8 cellular contexts compared by ENCODE assay signal in the genomic region with DNA sequence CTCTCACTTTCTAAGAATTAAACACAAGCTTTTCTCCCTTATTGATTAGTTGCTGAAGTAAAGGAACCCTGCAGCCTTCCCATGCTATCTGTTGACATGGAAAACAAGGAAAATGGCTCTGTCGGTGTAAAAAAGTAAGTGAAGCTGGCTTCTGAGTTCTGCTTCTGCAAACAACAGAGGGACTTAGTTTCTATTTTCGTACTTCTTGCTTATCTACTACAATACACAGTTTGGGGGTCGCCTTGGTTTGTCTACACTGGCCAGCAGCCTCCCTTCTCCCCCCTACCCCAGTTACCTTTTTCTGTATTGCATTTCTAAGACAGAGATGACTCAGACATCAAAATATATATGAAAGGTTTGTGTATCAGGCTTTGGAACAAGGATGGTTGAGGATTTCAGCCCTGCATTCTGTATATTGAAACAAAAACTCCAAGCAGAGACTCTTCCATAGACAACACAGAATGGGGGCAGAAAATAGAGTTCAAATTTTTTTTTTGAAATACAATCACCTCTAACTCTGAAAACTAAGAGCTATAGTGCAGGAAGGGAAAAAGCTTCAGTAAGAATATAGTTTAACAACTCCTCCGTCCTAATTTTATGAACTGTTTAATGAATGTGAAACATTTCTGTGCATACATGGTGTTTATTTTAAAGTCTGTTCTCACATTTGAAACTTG. TPM values are rescaled to one million over a fixed set of nuclear protein-coding genes. Genes with fewer than 3 reads are reported as not detected.
DNase-seq lines count a peak whose midpoint lies in the region; ATAC-seq, FAIRE-seq and TF ChIP-seq lines count a peak whose summit lies in the region.

No MANE protein-coding gene starts in this region.

- H3K79me2 ChIP-seq in K562 (ENCODE audit: control insufficient read depth, insufficient read depth, low read length): no peaks in the 10 kb centered on the region

- peak overlapping the region in 1 of 8 donors; percentile 25 for H3K27ac Mint-ChIP-seq in CD8-positive, alpha-beta memory T cell

- H3K36me3 Mint-ChIP-seq in CD8-positive, alpha-beta memory T cell: peaks cover 0 to 13% (median 1%) of the 10 kb centered on the region in 3 donors

- H3K9me3 Mint-ChIP-seq in CD8-positive, alpha-beta memory T cell: peaks cover 4 to 12% (median 9%) of the 10 kb centered on the region in 5 donors

- peaks cover 21 to 43% (median 23%) of the 10 kb centered on the region in 3 donors for H3K4me1 Mint-ChIP-seq in CD8-positive, alpha-beta memory T cell

- TF ChIP-seq CTCF in K562 (IDR thresholded peaks at IDR 0.05 in 2 of 3, conservative IDR thresholded peaks at IDR 0.05 in 1 of 3; ENCODE audit: insufficient read depth in 2 of 3, low read depth in 1 of 3, low read length in 3 of 3): no peak

- DNase-seq in CD8-positive, alpha-beta memory T cell: no peak
- peak in 2 of 4 experiments; percentile 8 to 11 for DNase-seq in K562 (ENCODE audit: extremely low read depth in 1 of 4, low spot score in 3 of 4)
- no peak for DNase-seq in COR-L47 (lab: John Stamatoyannopoulos, UW)

- peak overlapping the region in 5 of 7 donors; percentile 19 to 70 (median 32) for H3K4me3 Mint-ChIP-seq in CD8-positive, alpha-beta memory T cell

- no TSS peak for BruUV-seq in K562 (replicated peaks; lab: Mats Ljungman, UMichigan)

- H2AFZ ChIP-seq in K562 (ENCODE audit: low read depth, low read length): peak overlapping the region; percentile 63

- no peak overlapping the region for H3K9ac ChIP-seq in K562 (ENCODE audit: insufficient read depth in 1 of 2, low read depth in 2 of 2, low read length in 2 of 2)

- TF ChIP-seq RAD21 in K562 (CRISPR knock-in tag; conservative IDR thresholded peaks at IDR 0.05 in 1 of 2, IDR thresholded peaks at IDR 0.05 in 1 of 2): no peak

- TF ChIP-seq EP300 in K562 (IDR thresholded peaks at IDR 0.05; ENCODE audit: low read length): no peak

- POLR2A ChIA-PET in CD8-positive, alpha-beta memory T cell (lab: Charles Lee): no interaction called here
- POLR2A ChIA-PET in K562 (lab: Yijun Ruan, JAX): interaction anchor here (1.3 kb wide), 1 partner anchor 7 kb away, joined by 3 read pairs; no protein-coding TSS in a partner anchor

- peak overlapping the region; percentile 39; the same call in 1 of the 2 replicates for H3K4me2 ChIP-seq in K562 (ENCODE audit: insufficient read depth, low read length)

- H3K4me3 ChIP-seq in CD8-positive, alpha-beta memory T cell (ENCODE audit: low read length): peak overlapping the region; percentile 1
- H3K4me3 ChIP-seq in K562: peak overlapping the region; percentile 2; the same call in 1 of the 2 replicates
- H3K4me3 ChIP-seq in muscle layer of duodenum (ENCODE audit: low read depth in 1 of 2, low read length in 2 of 2): peak overlapping the region; percentile 49 to 82

- H3K4me1 ChIP-seq in CD8-positive, alpha-beta memory T cell (ENCODE audit: insufficient read depth, low read length): peaks cover 16% of the 10 kb centered on the region
- peaks cover 11 to 31% of the 10 kb centered on the region in 2 experiments for H3K4me1 ChIP-seq in K562 (replicated peaks in 1 of 2; ENCODE audit: control insufficient read depth in 2 of 2, insufficient read depth in 2 of 2, low read length in 2 of 2)
- H3K4me1 ChIP-seq in muscle layer of duodenum (ENCODE audit: control insufficient read depth in 1 of 2, insufficient read depth in 2 of 2, low read length in 2 of 2): peaks cover 7 to 13% of the 10 kb centered on the region in 2 donors

- H3K36me3 ChIP-seq in CD8-positive, alpha-beta memory T cell (ENCODE audit: insufficient read depth, low read length): no peaks in the 10 kb centered on the region
- H3K36me3 ChIP-seq in KOPT-K1 (ENCODE audit: insufficient read depth, low read length): no peaks in the 10 kb centered on the region
- H3K36me3 ChIP-seq in K562 (ENCODE audit: control insufficient read depth, insufficient read depth, low read length): no peaks in the 10 kb centered on the region
- H3K36me3 ChIP-seq in muscle layer of duodenum (ENCODE audit: control insufficient read depth in 1 of 2, insufficient read depth in 2 of 2, low read length in 2 of 2): no peaks in the 10 kb centered on the region

- no peak overlapping the region for H3K27ac ChIP-seq in CD8-positive, alpha-beta memory T cell (ENCODE audit: low read depth, low read length)
- peak overlapping the region; percentile 97 for H3K27ac ChIP-seq in KOPT-K1 (ENCODE audit: low read depth, low read length, poor library complexity, severe bottlenecking)
- peak overlapping the region; percentile 29; the same call in 1 of the 3 replicates for H3K27ac ChIP-seq in K562 (ENCODE audit: extremely low read depth, low read depth, low read length)
- peak overlapping the region; percentile 86 for H3K27ac ChIP-seq in muscle layer of duodenum (ENCODE audit: low read length)

- in situ Hi-C loops in K562 (cut with MboI): no loop called here

- peaks cover 6% of the 10 kb centered on the region for H3K9me3 ChIP-seq in CD8-positive, alpha-beta memory T cell (ENCODE audit: low read length)
- H3K9me3 ChIP-seq in KOPT-K1 (ENCODE audit: insufficient read depth, low read length, poor library complexity, severe bottlenecking) (peaks cover 11% of the 10 kb centered on the region), K562 (replicated peaks; ENCODE audit: control insufficient read depth, insufficient read depth, low read depth, low read length) (no peaks in the 10 kb centered on the region), muscle layer of duodenum (ENCODE audit: control insufficient read depth in 1 of 2, low read length in 2 of 2) (no peaks in the 10 kb centered on the region)

- H3K27me3 ChIP-seq in CD8-positive, alpha-beta memory T cell (ENCODE audit: insufficient read depth, low read length, poor library complexity, severe bottlenecking): no peaks in the 10 kb centered on the region
- no peaks in the 10 kb centered on the region for H3K27me3 ChIP-seq in K562 (ENCODE audit: control insufficient read depth in 2 of 2, insufficient read depth in 2 of 2, low read length in 2 of 2)
- no peaks in the 10 kb centered on the region for H3K27me3 ChIP-seq in muscle layer of duodenum (ENCODE audit: low read depth, low read length)

- no peaks in the 10 kb centered on the region for H4K20me1 ChIP-seq in K562 (replicated peaks; ENCODE audit: control insufficient read depth, insufficient read depth, low read length)

- intact Hi-C loops in K562 (cut with micrococcal nuclease): loop anchor here (10.0 kb wide), 1 partner anchor 202 kb away; the partner anchor contains the start of genes GNG5 and SPATA1

- TF ChIP-seq POLR2A in K562 (conservative IDR thresholded peaks at IDR 0.05) (no peak), GM18505 (IDR thresholded peaks at IDR 0.05; ENCODE audit: borderline replicate concordance, extremely low read depth, insufficient read depth, insufficient read length) (no peak)

- no peak for FAIRE-seq in K562 (lab: Jason Lieb, UNC)

- H3K27me3 Mint-ChIP-seq in CD8-positive, alpha-beta memory T cell: peaks cover 4 to 8% of the 10 kb centered on the region in 2 donors

- H3K9me1 ChIP-seq in K562 (ENCODE audit: control insufficient read depth, insufficient read depth, low read length): no peaks in the 10 kb centered on the region

- ATAC-seq in K562: no peak
- no peak for ATAC-seq in GM18505 (IDR thresholded peaks at IDR 0.05; ENCODE audit: unreplicated experiment)
- no peak for ATAC-seq in HG02678 (IDR thresholded peaks at IDR 0.05; ENCODE audit: unreplicated experiment)
- ATAC-seq in activated CD4-positive, CD25-positive, alpha-beta regulatory T cell treated with anti-CD3 and anti-CD28 coated beads, Interleukin-2, amount 50 U/mL, for 24 hours: no peak

- CTCF ChIA-PET in CD8-positive, alpha-beta memory T cell (lab: Charles Lee): no interaction called here
- CTCF ChIA-PET in K562 (lab: Yijun Ruan, JAX; ENCODE audit: low intra/inter-chr PET ratio): no interaction called here

- WGBS in K562 (ENCODE audit: insufficient coverage, low coverage, missing lambda C conversion rate): 16% methylated on average over 4 of the region's 4 CpGs

TF ChIP-seq in K562, 482 proteins besides CTCF, POLR2A, EP300 and RAD21:
- TF ChIP-seq ATF3 (IDR thresholded peaks at IDR 0.05) (0 out of 2 replicates have a peak, but pooled peaks have one; percentile 10), ATF3 (CRISPR knock-in tag; conservative IDR thresholded peaks at IDR 0.05) (no peak), GTF2F1 (IDR thresholded peaks at IDR 0.05; ENCODE audit: low read depth, low read length) (no peak)

RNA-seq across cellular contexts. Expression of gene SAMD13, which starts 1.8 kb away (rescaled TPM):
- under 1 TPM; 0.35 to 0.39 TPM for total RNA-seq in CD8-positive, alpha-beta memory T cell
- polyA plus RNA-seq in CD8-positive, alpha-beta memory T cell: 0.48 TPM
- 1.5 TPM in 1 of 2 replicates, not detected in the other for total RNA-seq in K562 (2011; cell fraction: chromatin; rRNA removed; ENCODE audit: low replicate concordance)
- total RNA-seq in K562 (2011; cell fraction: nucleolus; rRNA removed): 0.39 TPM in 1 of 2 replicates, not detected in the other
- 1.1 TPM in 1 of 2 replicates, not detected in the other for total RNA-seq in K562 (2011; cell fraction: nucleoplasm; rRNA removed)
- 0.86 and 1.1 TPM in 2 replicates for total RNA-seq in K562 (2014; rRNA removed)
- total RNA-seq in K562 (2014; rRNA removed; fragmentation: Illumina TruSeq; extraction: Trizol): 1.1 and 1.3 TPM in 2 replicates
- 1.2 and 1.3 TPM in 2 replicates for total RNA-seq in K562 (2015; rRNA removed; fragmentation: Illumina TruSeq; extraction: Trizol)
- total RNA-seq in K562 (2021): 0.56 and 0.78 TPM in 2 replicates
- polyA plus RNA-seq in K562 (2011; rRNA removed): 0.39 and 0.96 TPM in 2 replicates
- polyA plus RNA-seq in K562 (2011; cell fraction: cytosol; rRNA removed): 0.09 and 0.21 TPM in 2 replicates
- 0.25 and 0.78 TPM in 2 replicates for polyA plus RNA-seq in K562 (2011; cell fraction: nucleus; rRNA removed)
- polyA plus RNA-seq in K562 (2012): 1.6 and 2.4 TPM in 2 replicates
- polyA plus RNA-seq in K562 (2014; fragmentation: Illumina TruSeq; extraction: Trizol): 1.1 and 1.2 TPM in 2 replicates
- under 1 TPM; 0.92 to 1.00 TPM for polyA plus RNA-seq in K562 (2014; fragmentation: Nextera tagmentation; extraction: Ambion mirVana)
- polyA plus RNA-seq in K562 (2014; rRNA removed): 1.7 and 2.7 TPM in 2 replicates
- 0.42 and 1.3 TPM in 2 replicates for polyA minus RNA-seq in K562 (2011; rRNA and poly(A)+ RNA removed)
- not detected in 2 replicates for polyA minus RNA-seq in K562 (2011; cell fraction: cytosol; rRNA and poly(A)+ RNA removed)
- 0.40 TPM in 1 of 2 replicates, not detected in the other for polyA minus RNA-seq in K562 (2011; cell fraction: nucleus; rRNA and poly(A)+ RNA removed)

Comparison
In these comparisons a context has a peak if more than half of its experiments do, and no peak if none do; other contexts are left out.
1. H3K4me3 ChIP-seq: peak in every context shown above with its lines; median percentile 66 in muscle layer of duodenum; 2 in K562; 1 in CD8-positive, alpha-beta memory T cell.